In genomic region chr1:152942161-152942560, GRCh38 we compare ENCODE assay signal across 36 cellular contexts. TPM values are rescaled to one million over a fixed set of nuclear protein-coding genes. Genes with fewer than 3 reads are reported as not detected.
"Had no signal": no experiment of that assay in that cellular context is flagged by ENCODE, and none has a peak within 500 bp of the region (broad histone marks: within the 10 kb centered on the region; RNA-seq: fewer than 3 reads in every experiment).

No MANE protein-coding gene starts in this region.

- ATAC-seq: activated CD8-positive, alpha-beta T cell treated with anti-CD3 and anti-CD28 coated beads for 36 hours; activated T-cell treated with anti-CD3 and anti-CD28 coated beads, Interleukin-2, amount 50 U/mL, for 72 hours; activated T-helper 17 cell treated with anti-CD3 and anti-CD28 coated beads, Interleukin-2, amount 50 U/mL, for 72 hours; PC-3; Right ventricle myocardium inferior had no signal

- H3K9me3 ChIP-seq: MG63, Peyer's patch had no signal

- H3K4me1 Mint-ChIP-seq: activated B cell treated with CpG ODN at 0.5 μM for 24 hours; activated naive CD8-positive, alpha-beta T cell treated with anti-CD3 and anti-CD28 coated beads for 36 hours; activated T-helper 17 cell treated with anti-CD3 and anti-CD28 coated beads, Interleukin-2, amount 50 U/mL, for 72 hours had no signal

- H3K36me3 ChIP-seq: brain microvascular endothelial cell, MG63, Peyer's patch had no signal

- H3K27ac ChIP-seq: brain microvascular endothelial cell, Peyer's patch, VCaP had no signal

- H3K4me1 ChIP-seq: Peyer's patch had no signal

- H3K4me3 ChIP-seq: MG63, Peyer's patch had no signal

- H3K9me3 Mint-ChIP-seq: activated B cell treated with CpG ODN at 0.5 μM for 24 hours; activated CD8-positive, alpha-beta T cell treated with anti-CD3 and anti-CD28 coated beads for 36 hours; activated naive CD8-positive, alpha-beta T cell treated with anti-CD3 and anti-CD28 coated beads for 36 hours; activated T-cell treated with anti-CD3 and anti-CD28 coated beads, Interleukin-2, amount 50 U/mL, for 72 hours; activated T-helper 17 cell treated with anti-CD3 and anti-CD28 coated beads, Interleukin-2, amount 50 U/mL, for 72 hours had no signal

- H3K4me3 Mint-ChIP-seq: activated B cell treated with CpG ODN at 0.5 μM for 24 hours; activated CD8-positive, alpha-beta T cell treated with anti-CD3 and anti-CD28 coated beads for 36 hours; activated naive CD8-positive, alpha-beta T cell treated with anti-CD3 and anti-CD28 coated beads for 36 hours; activated T-cell treated with anti-CD3 and anti-CD28 coated beads, Interleukin-2, amount 50 U/mL, for 72 hours; activated T-helper 17 cell treated with anti-CD3 and anti-CD28 coated beads, Interleukin-2, amount 50 U/mL, for 72 hours had no signal

- H3K27ac Mint-ChIP-seq: activated B cell treated with CpG ODN at 0.5 μM for 24 hours; activated CD8-positive, alpha-beta T cell treated with anti-CD3 and anti-CD28 coated beads for 36 hours; activated naive CD8-positive, alpha-beta T cell treated with anti-CD3 and anti-CD28 coated beads for 36 hours; activated T-cell treated with anti-CD3 and anti-CD28 coated beads, Interleukin-2, amount 50 U/mL, for 72 hours; activated T-helper 17 cell treated with anti-CD3 and anti-CD28 coated beads, Interleukin-2, amount 50 U/mL, for 72 hours had no signal

- H3K36me3 Mint-ChIP-seq: activated naive CD8-positive, alpha-beta T cell treated with anti-CD3 and anti-CD28 coated beads for 36 hours had no signal

- DNase-seq: activated B cell treated with CpG ODN at 0.5 μM for 24 hours; activated CD4-positive, alpha-beta T cell treated with anti-CD3 and anti-CD28 coated beads for 4 hours; activated CD4-positive, CD25-positive, alpha-beta regulatory T cell treated with anti-CD3 and anti-CD28 coated beads, Interleukin-2, amount 50 U/mL, for 72 hours; activated CD8-positive, alpha-beta T cell treated with anti-CD3 and anti-CD28 coated beads for 36 hours; activated effector memory CD4-positive, alpha-beta T cell treated with anti-CD3 and anti-CD28 coated beads, Interleukin-2, amount 50 U/mL, for 16 hours; activated naive CD4-positive, alpha-beta T cell; activated naive CD4-positive, alpha-beta T cell treated with anti-CD3 and anti-CD28 coated beads, Interleukin-2, amount 50 U/mL, for 16 hours; activated naive CD8-positive, alpha-beta T cell treated with anti-CD3 and anti-CD28 coated beads for 36 hours; activated T-cell treated with anti-CD3 and anti-CD28 coated beads, Interleukin-2, amount 50 U/mL, for 1 hour; activated T-cell treated with anti-CD3 and anti-CD28 coated beads, Interleukin-2, amount 50 U/mL, for 72 hours; amniotic stem cell; aorta; brain microvascular endothelial cell; Kasumi-1; KG1; MG63; NCI-H1092; NCI-H1436 treated with DMSO at 0.1 percent for 48 hours; NCI-H1694 treated with DMSO at 0.1 percent for 48 hours; NCI-H2029; NCI-H345; NCI-H524 treated with DMSO at 0.1 percent for 48 hours; NK-92 treated with Interleukin-12 subunit alpha and Interleukin-12 subunit beta, amount 100 ng/mL, for 24 hours; PC-3; Peyer's patch; RPMI8226; SIG-M5; T-helper 1 cell; T-helper 2 cell; T-helper 9 cell had no signal

- H3K27me3 ChIP-seq: brain microvascular endothelial cell, MG63, Peyer's patch had no signal

RNA-seq across cellular contexts. Expression of gene SPRR5, which starts 4.8 kb away (rescaled TPM):
- total RNA-seq: activated B cell treated with CpG ODN at 0.5 μM for 24 hours; activated CD8-positive, alpha-beta memory T cell treated with anti-CD3 and anti-CD28 coated beads for 36 hours; activated CD8-positive, alpha-beta T cell treated with anti-CD3 and anti-CD28 coated beads for 36 hours; activated naive CD8-positive, alpha-beta T cell treated with anti-CD3 and anti-CD28 coated beads for 36 hours; activated T-cell treated with anti-CD3 and anti-CD28 coated beads, Interleukin-2, amount 50 U/mL, for 72 hours; activated T-helper 17 cell treated with anti-CD3 and anti-CD28 coated beads, Interleukin-2, amount 50 U/mL, for 72 hours; aorta; NCI-H460; PC-3; Peyer's patch; Right ventricle myocardium inferior; SK-MEL-5 had no signal

RNA-seq across cellular contexts. Expression of gene SPRR4, which starts 28.3 kb away (rescaled TPM):
- total RNA-seq: activated B cell treated with CpG ODN at 0.5 μM for 24 hours; activated CD8-positive, alpha-beta memory T cell treated with anti-CD3 and anti-CD28 coated beads for 36 hours; activated CD8-positive, alpha-beta T cell treated with anti-CD3 and anti-CD28 coated beads for 36 hours; activated naive CD8-positive, alpha-beta T cell treated with anti-CD3 and anti-CD28 coated beads for 36 hours; activated T-cell treated with anti-CD3 and anti-CD28 coated beads, Interleukin-2, amount 50 U/mL, for 72 hours; activated T-helper 17 cell treated with anti-CD3 and anti-CD28 coated beads, Interleukin-2, amount 50 U/mL, for 72 hours; aorta; NCI-H460; PC-3; Peyer's patch; Right ventricle myocardium inferior; SK-MEL-5 had no signal

RNA-seq across cellular contexts. Expression of gene IVL, which starts 33.8 kb away (rescaled TPM):
- total RNA-seq: activated B cell treated with CpG ODN at 0.5 μM for 24 hours; activated CD8-positive, alpha-beta memory T cell treated with anti-CD3 and anti-CD28 coated beads for 36 hours; activated CD8-positive, alpha-beta T cell treated with anti-CD3 and anti-CD28 coated beads for 36 hours; activated naive CD8-positive, alpha-beta T cell treated with anti-CD3 and anti-CD28 coated beads for 36 hours; activated T-cell treated with anti-CD3 and anti-CD28 coated beads, Interleukin-2, amount 50 U/mL, for 72 hours; activated T-helper 17 cell treated with anti-CD3 and anti-CD28 coated beads, Interleukin-2, amount 50 U/mL, for 72 hours; aorta; NCI-H460; Peyer's patch; Right ventricle myocardium inferior; SK-MEL-5 had no signal

RNA-seq across cellular contexts. Expression of gene SPRR1A, which starts 41.7 kb away (rescaled TPM):
- total RNA-seq: activated B cell treated with CpG ODN at 0.5 μM for 24 hours; activated CD8-positive, alpha-beta memory T cell treated with anti-CD3 and anti-CD28 coated beads for 36 hours; activated CD8-positive, alpha-beta T cell treated with anti-CD3 and anti-CD28 coated beads for 36 hours; activated naive CD8-positive, alpha-beta T cell treated with anti-CD3 and anti-CD28 coated beads for 36 hours; activated T-cell treated with anti-CD3 and anti-CD28 coated beads, Interleukin-2, amount 50 U/mL, for 72 hours; activated T-helper 17 cell treated with anti-CD3 and anti-CD28 coated beads, Interleukin-2, amount 50 U/mL, for 72 hours; aorta; NCI-H460; PC-3; Peyer's patch; Right ventricle myocardium inferior; SK-MEL-5 had no signal

RNA-seq across cellular contexts. Expression of gene SPRR3, which starts 59.4 kb away (rescaled TPM):
- total RNA-seq: activated B cell treated with CpG ODN at 0.5 μM for 24 hours; activated CD8-positive, alpha-beta memory T cell treated with anti-CD3 and anti-CD28 coated beads for 36 hours; activated CD8-positive, alpha-beta T cell treated with anti-CD3 and anti-CD28 coated beads for 36 hours; activated naive CD8-positive, alpha-beta T cell treated with anti-CD3 and anti-CD28 coated beads for 36 hours; activated T-cell treated with anti-CD3 and anti-CD28 coated beads, Interleukin-2, amount 50 U/mL, for 72 hours; activated T-helper 17 cell treated with anti-CD3 and anti-CD28 coated beads, Interleukin-2, amount 50 U/mL, for 72 hours; NCI-H460; Right ventricle myocardium inferior; SK-MEL-5 had no signal
